ENCODE assay signal across 21 cellular contexts in the genomic region with DNA sequence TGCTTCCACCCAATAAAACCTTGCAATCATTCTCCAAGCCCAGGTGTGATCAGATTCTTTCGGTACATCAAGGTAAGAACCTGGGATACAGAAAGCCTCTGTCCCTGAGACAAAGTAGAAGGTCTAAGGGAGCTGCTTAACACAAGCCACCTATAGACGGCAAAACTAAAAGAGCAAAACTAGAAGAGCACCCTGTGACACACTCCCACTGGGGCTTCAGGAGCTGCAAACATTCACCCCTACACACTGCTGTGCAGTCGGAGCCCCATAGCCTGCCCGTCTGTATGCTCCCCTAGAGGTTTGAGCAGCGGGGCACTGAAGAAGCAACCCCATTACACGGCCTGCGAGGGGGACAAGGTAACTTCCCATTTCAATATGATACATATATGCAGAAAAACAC.
"Had no signal": no experiment of that assay in that cellular context is flagged by ENCODE, and none has a peak within 500 bp of the region (broad histone marks: within the 10 kb centered on the region; RNA-seq: fewer than 3 reads in every experiment).

No MANE protein-coding gene starts in this region.

- H3K4me3 ChIP-seq: esophagus muscularis mucosa, gastrocnemius medialis, heart right ventricle, psoas muscle, sigmoid colon, skin epidermis, stomach, thoracic aorta, transverse colon had no signal

- ATAC-seq: effector memory CD8-positive, alpha-beta T cell; gastrocnemius medialis; heart right ventricle; naive thymus-derived CD4-positive, alpha-beta T cell; psoas muscle had no signal

- FAIRE-seq: islet of Langerhans had no signal

- H3K27me3 ChIP-seq: esophagus muscularis mucosa, gastrocnemius medialis, heart right ventricle, neutrophil, sigmoid colon, stomach, transverse colon had no signal

- H3K27ac Mint-ChIP-seq: dendritic cell treated with granulocyte-macrophage colony-stimulating factor and Interleukin-4, amounts not matched to agents 40 ng/mL and 50 ng/mL, for 4 days; effector memory CD8-positive, alpha-beta T cell; naive thymus-derived CD4-positive, alpha-beta T cell; nephron progenitor cell had no signal

- H3K9me3 ChIP-seq: esophagus muscularis mucosa, gastrocnemius medialis, neutrophil, sigmoid colon, thoracic aorta had no signal

- H3K4me3 Mint-ChIP-seq: dendritic cell treated with granulocyte-macrophage colony-stimulating factor and Interleukin-4, amounts not matched to agents 40 ng/mL and 50 ng/mL, for 4 days; effector memory CD8-positive, alpha-beta T cell; naive thymus-derived CD4-positive, alpha-beta T cell; nephron progenitor cell had no signal

- DNase-seq: effector memory CD8-positive, alpha-beta T cell; gastrocnemius medialis; heart right ventricle; hypothalamus; naive thymus-derived CD4-positive, alpha-beta T cell; psoas muscle; sigmoid colon; stimulated activated CD4-positive, alpha-beta T cell treated with anti-CD3 and anti-CD28 coated beads, Interleukin-2, amount 100 ng/mL, for 24 hours; stimulated activated CD4-positive, alpha-beta T cell treated with anti-CD3 and anti-CD28 coated beads, Interleukin-4, amount 100 ng/mL, for 4 hours; stimulated activated naive CD4-positive, alpha-beta T cell; stomach; substantia nigra; transverse colon had no signal

- H3K4me1 ChIP-seq: esophagus muscularis mucosa, gastrocnemius medialis, heart right ventricle, psoas muscle, sigmoid colon, stomach, transverse colon had no signal

- H3K27ac ChIP-seq: epithelial cell of prostate, esophagus muscularis mucosa, gastrocnemius medialis, heart right ventricle, neutrophil, psoas muscle, sigmoid colon, skin epidermis, stomach, thoracic aorta, transverse colon had no signal

- H3K27me3 Mint-ChIP-seq: dendritic cell treated with granulocyte-macrophage colony-stimulating factor and Interleukin-4, amounts not matched to agents 40 ng/mL and 50 ng/mL, for 4 days; effector memory CD8-positive, alpha-beta T cell; naive thymus-derived CD4-positive, alpha-beta T cell had no signal

- H3K4me1 Mint-ChIP-seq: naive thymus-derived CD4-positive, alpha-beta T cell; nephron progenitor cell had no signal

- H3K36me3 ChIP-seq: esophagus muscularis mucosa, gastrocnemius medialis, heart right ventricle, neutrophil, sigmoid colon, stomach, thoracic aorta, transverse colon had no signal
